In the genomic region with DNA sequence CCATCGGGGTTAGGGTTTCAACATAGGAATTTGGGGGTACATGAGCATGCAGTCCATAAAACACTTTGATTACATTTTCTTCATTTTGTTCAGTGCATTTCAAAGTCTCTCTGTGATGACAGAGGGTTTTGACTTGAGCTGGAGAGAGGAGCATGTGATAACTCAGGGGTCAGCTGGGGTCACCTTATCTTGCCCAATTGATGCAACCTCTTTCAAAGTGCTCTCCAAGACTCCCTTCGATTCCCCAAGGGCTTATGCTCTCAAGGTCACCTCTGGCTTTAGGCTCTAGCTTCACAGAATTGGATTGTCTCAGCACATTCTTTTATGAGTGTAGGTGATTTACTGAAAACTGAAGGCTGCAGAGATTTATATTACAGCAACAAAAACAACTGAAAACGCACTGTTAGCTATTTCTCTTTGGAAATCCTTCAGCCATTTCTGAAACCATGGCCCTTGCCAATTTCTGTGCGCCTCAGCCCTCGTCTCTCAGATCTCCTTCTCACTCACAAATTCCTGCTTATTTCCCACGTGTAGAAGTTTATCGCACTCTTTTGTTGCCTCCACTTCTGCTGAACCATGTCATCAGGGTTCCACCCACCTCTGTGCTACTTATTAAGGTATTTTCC, we compare ENCODE assay signal across 1 cellular context.
TF ChIP-seq lines count a peak whose summit lies in the region.

No MANE protein-coding gene starts in this region.

TF ChIP-seq in GM23338, 12 proteins besides CTCF, POLR2A, EP300 and RAD21 (continued from another document):
- TF ChIP-seq, protein P1, sequence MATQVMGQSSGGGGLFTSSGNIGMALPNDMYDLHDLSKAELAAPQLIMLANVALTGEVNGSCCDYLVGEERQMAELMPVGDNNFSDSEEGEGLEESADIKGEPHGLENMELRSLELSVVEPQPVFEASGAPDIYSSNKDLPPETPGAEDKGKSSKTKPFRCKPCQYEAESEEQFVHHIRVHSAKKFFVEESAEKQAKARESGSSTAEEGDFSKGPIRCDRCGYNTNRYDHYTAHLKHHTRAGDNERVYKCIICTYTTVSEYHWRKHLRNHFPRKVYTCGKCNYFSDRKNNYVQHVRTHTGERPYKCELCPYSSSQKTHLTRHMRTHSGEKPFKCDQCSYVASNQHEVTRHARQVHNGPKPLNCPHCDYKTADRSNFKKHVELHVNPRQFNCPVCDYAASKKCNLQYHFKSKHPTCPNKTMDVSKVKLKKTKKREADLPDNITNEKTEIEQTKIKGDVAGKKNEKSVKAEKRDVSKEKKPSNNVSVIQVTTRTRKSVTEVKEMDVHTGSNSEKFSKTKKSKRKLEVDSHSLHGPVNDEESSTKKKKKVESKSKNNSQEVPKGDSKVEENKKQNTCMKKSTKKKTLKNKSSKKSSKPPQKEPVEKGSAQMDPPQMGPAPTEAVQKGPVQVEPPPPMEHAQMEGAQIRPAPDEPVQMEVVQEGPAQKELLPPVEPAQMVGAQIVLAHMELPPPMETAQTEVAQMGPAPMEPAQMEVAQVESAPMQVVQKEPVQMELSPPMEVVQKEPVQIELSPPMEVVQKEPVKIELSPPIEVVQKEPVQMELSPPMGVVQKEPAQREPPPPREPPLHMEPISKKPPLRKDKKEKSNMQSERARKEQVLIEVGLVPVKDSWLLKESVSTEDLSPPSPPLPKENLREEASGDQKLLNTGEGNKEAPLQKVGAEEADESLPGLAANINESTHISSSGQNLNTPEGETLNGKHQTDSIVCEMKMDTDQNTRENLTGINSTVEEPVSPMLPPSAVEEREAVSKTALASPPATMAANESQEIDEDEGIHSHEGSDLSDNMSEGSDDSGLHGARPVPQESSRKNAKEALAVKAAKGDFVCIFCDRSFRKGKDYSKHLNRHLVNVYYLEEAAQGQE (IDR thresholded peaks at IDR 0.05; ENCODE audit: unreplicated experiment), result no peak
